In genomic region chr18:42038936-42039335, GRCh38 we compare ENCODE assay signal across 15 cellular contexts.
DNase-seq lines count a peak whose midpoint lies in the region; ATAC-seq and TF ChIP-seq lines count a peak whose summit lies in the region.
"Had no signal": no experiment of that assay in that cellular context is flagged by ENCODE, and none has a peak within 500 bp of the region (broad histone marks: within the 10 kb centered on the region; RNA-seq: fewer than 3 reads in every experiment).

No MANE protein-coding gene starts in this region.

- DNase-seq in activated naive CD8-positive, alpha-beta T cell treated with anti-CD3 and anti-CD28 coated beads, Interleukin-2, amount 50 U/mL, for 24 hours: no peak
- DNase-seq in activated naive CD8-positive, alpha-beta T cell treated with anti-CD3 and anti-CD28 coated beads for 36 hours: no peak
- DNase-seq in astrocyte of the spinal cord (ENCODE audit: low read depth, low spot score) (peak; percentile 75), hepatocyte (ENCODE audit: low spot score) (peak; percentile 19), smooth muscle cell (lab: John Stamatoyannopoulos, UW; ENCODE audit: unreplicated experiment) (no peak), Right ventricle myocardium inferior (ENCODE audit: missing footprints) (no peak)
- DNase-seq: AML-193; GDM1; H7; heart right ventricle; NCI-H2171; stimulated activated naive CD4-positive, alpha-beta T cell had no signal

- peak overlapping the region; percentile 11 for H3K27ac Mint-ChIP-seq in activated naive CD8-positive, alpha-beta T cell treated with anti-CD3 and anti-CD28 coated beads, Interleukin-2, amount 50 U/mL, for 24 hours
- no peak overlapping the region for H3K27ac Mint-ChIP-seq in activated naive CD8-positive, alpha-beta T cell treated with anti-CD3 and anti-CD28 coated beads for 36 hours

- H2AFZ ChIP-seq in hepatocyte (no peak overlapping the region), smooth muscle cell (ENCODE audit: low read depth) (no peak overlapping the region)

- no peaks in the 10 kb centered on the region for H3K36me3 ChIP-seq in hepatocyte (replicated peaks; ENCODE audit: insufficient read depth, low read depth)
- H3K36me3 ChIP-seq in smooth muscle cell (ENCODE audit: low read depth): peaks cover 7% of the 10 kb centered on the region

- H3K4me1 Mint-ChIP-seq in activated naive CD8-positive, alpha-beta T cell treated with anti-CD3 and anti-CD28 coated beads, Interleukin-2, amount 50 U/mL, for 24 hours: peaks cover 4% of the 10 kb centered on the region
- peaks cover 1% of the 10 kb centered on the region for H3K4me1 Mint-ChIP-seq in activated naive CD8-positive, alpha-beta T cell treated with anti-CD3 and anti-CD28 coated beads for 36 hours

- no peaks in the 10 kb centered on the region for H3K27me3 ChIP-seq in hepatocyte
- no peaks in the 10 kb centered on the region for H3K27me3 ChIP-seq in smooth muscle cell (ENCODE audit: low read depth)
- H3K27me3 ChIP-seq: cardiac muscle cell, heart right ventricle had no signal

- in situ Hi-C loops in astrocyte of the spinal cord (cut with HindIII; ENCODE audit: low sequenced_read_pairs): no loop called here

- no peaks in the 10 kb centered on the region for H3K9me2 ChIP-seq in hepatocyte (replicated peaks; ENCODE audit: insufficient read depth)

- intact Hi-C loops in Right ventricle myocardium inferior (cut with DNase I): no loop called here

- 52% methylated on average over 1 of the region's 1 CpG for WGBS in hepatocyte (ENCODE audit: low lambda C conversion rate, missing lambda C conversion rate)
- 0% methylated on average over 1 of the region's 1 CpG for WGBS in smooth muscle cell (ENCODE audit: low lambda C conversion rate)

- H3K4me3 ChIP-seq in astrocyte of the spinal cord (ENCODE audit: low read depth, low read length) (no peak overlapping the region), hepatocyte (no peak overlapping the region), smooth muscle cell (no peak overlapping the region)
- H3K4me3 ChIP-seq: cardiac muscle cell, heart right ventricle had no signal

- no peak for ATAC-seq in activated naive CD8-positive, alpha-beta T cell treated with anti-CD3 and anti-CD28 coated beads, Interleukin-2, amount 50 U/mL, for 24 hours
- ATAC-seq in GM21619 (IDR thresholded peaks at IDR 0.05; ENCODE audit: unreplicated experiment) (no peak), GM19463 (IDR thresholded peaks at IDR 0.05; ENCODE audit: unreplicated experiment) (no peak), Right ventricle myocardium inferior (no peak)
- ATAC-seq: heart right ventricle had no signal

- TF ChIP-seq CTCF in astrocyte of the spinal cord (IDR thresholded peaks at IDR 0.05; ENCODE audit: low read depth, low read length): no peak
- TF ChIP-seq CTCF in hepatocyte (IDR thresholded peaks at IDR 0.05; ENCODE audit: poor library complexity): no peak
- no peak for TF ChIP-seq CTCF in smooth muscle cell (IDR thresholded peaks at IDR 0.05; ENCODE audit: borderline replicate concordance, insufficient read depth, poor library complexity, severe bottlenecking)

- no peaks in the 10 kb centered on the region for H3K9me3 ChIP-seq in hepatocyte (ENCODE audit: low read depth)
- no peaks in the 10 kb centered on the region for H3K9me3 ChIP-seq in smooth muscle cell (replicated peaks; ENCODE audit: low read depth)
- H3K9me3 ChIP-seq: heart right ventricle had no signal

- H3K4me2 ChIP-seq in hepatocyte (no peak overlapping the region), smooth muscle cell (peak overlapping the region; percentile 61)

- no peak overlapping the region for H3K27ac ChIP-seq in hepatocyte
- peak overlapping the region; percentile 85 for H3K27ac ChIP-seq in smooth muscle cell (ENCODE audit: low read depth)
- H3K27ac ChIP-seq: cardiac muscle cell, heart right ventricle had no signal

- H4K20me1 ChIP-seq in hepatocyte (ENCODE audit: insufficient read depth, poor library complexity, severe bottlenecking) (no peaks in the 10 kb centered on the region), smooth muscle cell (ENCODE audit: low read depth) (no peaks in the 10 kb centered on the region)

- peaks cover 42% of the 10 kb centered on the region for H3K36me3 Mint-ChIP-seq in activated naive CD8-positive, alpha-beta T cell treated with anti-CD3 and anti-CD28 coated beads, Interleukin-2, amount 50 U/mL, for 24 hours (ENCODE audit: low read depth)
- peaks cover 21% of the 10 kb centered on the region for H3K36me3 Mint-ChIP-seq in activated naive CD8-positive, alpha-beta T cell treated with anti-CD3 and anti-CD28 coated beads for 36 hours

- no peaks in the 10 kb centered on the region for H3K4me1 ChIP-seq in hepatocyte (ENCODE audit: insufficient read depth)
- H3K4me1 ChIP-seq in smooth muscle cell (ENCODE audit: low read depth): peaks cover 8% of the 10 kb centered on the region
- H3K4me1 ChIP-seq: heart right ventricle had no signal

- H3K9me3 Mint-ChIP-seq in activated naive CD8-positive, alpha-beta T cell treated with anti-CD3 and anti-CD28 coated beads, Interleukin-2, amount 50 U/mL, for 24 hours: no peaks in the 10 kb centered on the region
- H3K9me3 Mint-ChIP-seq in activated naive CD8-positive, alpha-beta T cell treated with anti-CD3 and anti-CD28 coated beads for 36 hours: no peaks in the 10 kb centered on the region

- H3K79me2 ChIP-seq in hepatocyte (no peaks in the 10 kb centered on the region), smooth muscle cell (ENCODE audit: low read depth) (no peaks in the 10 kb centered on the region)

- H3K9ac ChIP-seq in smooth muscle cell (ENCODE audit: low read depth): no peak overlapping the region

- no peak overlapping the region for H3K4me3 Mint-ChIP-seq in activated naive CD8-positive, alpha-beta T cell treated with anti-CD3 and anti-CD28 coated beads, Interleukin-2, amount 50 U/mL, for 24 hours
- no peak overlapping the region for H3K4me3 Mint-ChIP-seq in activated naive CD8-positive, alpha-beta T cell treated with anti-CD3 and anti-CD28 coated beads for 36 hours

- H3K27me3 Mint-ChIP-seq in activated naive CD8-positive, alpha-beta T cell treated with anti-CD3 and anti-CD28 coated beads, Interleukin-2, amount 50 U/mL, for 24 hours: no peaks in the 10 kb centered on the region
- H3K27me3 Mint-ChIP-seq in activated naive CD8-positive, alpha-beta T cell treated with anti-CD3 and anti-CD28 coated beads for 36 hours: no peaks in the 10 kb centered on the region

- H3F3A ChIP-seq in smooth muscle cell (ENCODE audit: low read depth): peaks cover 8% of the 10 kb centered on the region

Comparison
In these comparisons a context has a peak if more than half of its experiments do, and no peak if none do; other contexts are left out.
1. DNase-seq: peak in astrocyte of the spinal cord (single experiment) and hepatocyte (single experiment); none in activated naive CD8-positive, alpha-beta T cell treated with anti-CD3 and anti-CD28 coated beads, Interleukin-2, amount 50 U/mL, for 24 hours (single experiment), activated naive CD8-positive, alpha-beta T cell treated with anti-CD3 and anti-CD28 coated beads for 36 hours (single experiment), smooth muscle cell (single experiment) and Right ventricle myocardium inferior (single experiment).